19 cellular contexts compared by ENCODE assay signal in genomic region chr17:73182616-73183310, GRCh38. TPM values are rescaled to one million over a fixed set of nuclear protein-coding genes. Genes with fewer than 3 reads are reported as not detected.
DNase-seq lines count a peak whose midpoint lies in the region; ATAC-seq lines count a peak whose summit lies in the region.
"Had no signal": no experiment of that assay in that cellular context is flagged by ENCODE, and none has a peak within 500 bp of the region (broad histone marks: within the 10 kb centered on the region; RNA-seq: fewer than 3 reads in every experiment).

No MANE protein-coding gene starts in this region.

- DNase-seq in G401 (ENCODE audit: low spot score) (peak; percentile 90), NCI-H524 (lab: John Stamatoyannopoulos, UW) (peak; percentile 100), cerebellar nuclear complex (lab: John Stamatoyannopoulos, UW) (peak; percentile 34 to 74), retina (peak; percentile 38), medulla oblongata (ENCODE audit: extremely low spot score) (no peak), NCI-H2107 treated with DMSO at 0.1 percent for 48 hours (lab: John Stamatoyannopoulos, UW; ENCODE audit: unreplicated experiment) (no peak)
- DNase-seq: activated B cell treated with CpG ODN at 0.5 μM for 24 hours; activated CD4-positive, alpha-beta memory T cell treated with anti-CD3 and anti-CD28 coated beads for 36 hours; activated naive CD4-positive, alpha-beta T cell treated with anti-CD3 and anti-CD28 coated beads for 36 hours; effector memory CD4-positive, alpha-beta T cell; gastrocnemius medialis; H7; Karpas-422; kidney; mesendoderm; NCI-H1048; stimulated activated CD4-positive, alpha-beta T cell treated with anti-CD3 and anti-CD28 coated beads, Interleukin-2, amount 100 ng/mL, for 24 hours; stimulated activated naive B cell treated with anti-CD40 and anti-IgM and Interleukin-4, amounts not matched to agents 10 μg/mL and 1 μg/mL and 100 μg/mL, for 72 hours had no signal

- in situ Hi-C loops in G401 (cut with HindIII; ENCODE audit: low sequenced_read_pairs) = no loop called here

- no peak for ATAC-seq in GM19324 (IDR thresholded peaks at IDR 0.05; ENCODE audit: low FRiP score, unreplicated experiment)
- ATAC-seq: gastrocnemius medialis; stimulated activated naive B cell treated with anti-CD40 and anti-IgM and Interleukin-4, amounts not matched to agents 10 μg/mL and 1 μg/mL and 100 μg/mL, for 72 hours had no signal

RNA-seq across cellular contexts. Expression of gene COG1, which starts 10.1 kb away (rescaled TPM):
- 8.2 and 10.8 TPM in 2 replicates for total RNA-seq in G401 (2014; rRNA removed; shearing (Covaris generic))

RNA-seq across cellular contexts. Expression of gene SSTR2, which starts 18.0 kb away (rescaled TPM):
- 0.03 TPM in 1 of 2 replicates, not detected in the other for total RNA-seq in G401 (2014; rRNA removed; shearing (Covaris generic))
- total RNA-seq: activated naive CD4-positive, alpha-beta T cell treated with anti-CD3 and anti-CD28 coated beads for 36 hours had no signal

Comparison
In these comparisons a context has a peak if more than half of its experiments do, and no peak if none do; other contexts are left out.
1. DNase-seq: peak in G401 (single experiment), NCI-H524 (2 of 2), cerebellar nuclear complex (2 of 2) and retina (single experiment); none in medulla oblongata (single experiment) and NCI-H2107 treated with DMSO at 0.1 percent for 48 hours (single experiment).